Comparison of ENCODE assay signal across 10 cellular contexts in genomic region chr1:2611034-2611501, GRCh38. TPM values are rescaled to one million over a fixed set of nuclear protein-coding genes. Genes with fewer than 3 reads are reported as not detected.
DNase-seq lines count a peak whose midpoint lies in the region; ATAC-seq and TF ChIP-seq lines count a peak whose summit lies in the region.
"Had no signal": no experiment of that assay in that cellular context is flagged by ENCODE, and none has a peak within 500 bp of the region (broad histone marks: within the 10 kb centered on the region; RNA-seq: fewer than 3 reads in every experiment).

No MANE protein-coding gene starts in this region.

- H3K4me3 ChIP-seq in CD4-positive, alpha-beta memory T cell (ENCODE audit: low read length in 2 of 2) = no peak overlapping the region
- no peak overlapping the region for H3K4me3 ChIP-seq in MM.1S (ENCODE audit: low read length)

- no peaks in the 10 kb centered on the region for H3K79me2 ChIP-seq in MM.1S (ENCODE audit: low read length)

- H2AFZ ChIP-seq in MM.1S (ENCODE audit: low read length) = no peak overlapping the region

- no peaks in the 10 kb centered on the region for H3F3A ChIP-seq in MM.1S (ENCODE audit: insufficient read depth, low read length)

- H3K9me3 Mint-ChIP-seq in activated naive CD4-positive, alpha-beta T cell treated with anti-CD3 and anti-CD28 coated beads for 36 hours = peaks cover 15% of the 10 kb centered on the region
- H3K9me3 Mint-ChIP-seq in CD4-positive, alpha-beta memory T cell = peaks cover 3 to 29% (median 25%) of the 10 kb centered on the region in 8 donors

- CTCF ChIA-PET in activated naive CD4-positive, alpha-beta T cell treated with anti-CD3 and anti-CD28 coated beads for 36 hours (lab: Charles Lee) = no interaction called here
- CTCF ChIA-PET in CD4-positive, alpha-beta memory T cell (lab: Charles Lee; ENCODE audit: partially characterized antibody) = no interaction called here

- no peaks in the 10 kb centered on the region for H3K36me3 ChIP-seq in CD4-positive, alpha-beta memory T cell (ENCODE audit: insufficient read depth, low read length)
- H3K36me3 ChIP-seq in MM.1S (replicated peaks; ENCODE audit: insufficient read depth, low read length) = no peaks in the 10 kb centered on the region

- H3K9me3 ChIP-seq in CD4-positive, alpha-beta memory T cell (ENCODE audit: control insufficient read depth in 1 of 2, low read length in 2 of 2) = peaks cover 0 to 4% of the 10 kb centered on the region in 2 donors
- H3K9me3 ChIP-seq in MM.1S (replicated peaks; ENCODE audit: insufficient read depth, low read length) = no peaks in the 10 kb centered on the region

- no peaks in the 10 kb centered on the region for H3K36me3 Mint-ChIP-seq in activated naive CD4-positive, alpha-beta T cell treated with anti-CD3 and anti-CD28 coated beads for 36 hours (ENCODE audit: low read depth)
- peaks cover 5 to 15% of the 10 kb centered on the region in 2 donors for H3K36me3 Mint-ChIP-seq in CD4-positive, alpha-beta memory T cell

- no peaks in the 10 kb centered on the region for H3K9me2 ChIP-seq in MM.1S (replicated peaks; ENCODE audit: insufficient read depth, low read length)

- intact Hi-C loops in activated naive CD4-positive, alpha-beta T cell treated with anti-CD3 and anti-CD28 coated beads for 36 hours (cut with micrococcal nuclease) = no loop called here
- intact Hi-C loops in left ventricle myocardium superior (cut with micrococcal nuclease) = no loop called here
- intact Hi-C loops in CD4-positive, alpha-beta memory T cell (cut with micrococcal nuclease) = no loop called here

- TF ChIP-seq CTCF in MM.1S (IDR thresholded peaks at IDR 0.05; ENCODE audit: low read length) = no peak

- no peak overlapping the region for H3K4me3 Mint-ChIP-seq in activated naive CD4-positive, alpha-beta T cell treated with anti-CD3 and anti-CD28 coated beads for 36 hours
- no peak overlapping the region for H3K4me3 Mint-ChIP-seq in CD4-positive, alpha-beta memory T cell
- H3K4me3 Mint-ChIP-seq: activated naive CD4-positive, alpha-beta T cell treated with anti-CD3 and anti-CD28 coated beads, Interleukin-2, amount 50 U/mL, for 24 hours had no signal

- DNase-seq in activated naive CD4-positive, alpha-beta T cell treated with anti-CD3 and anti-CD28 coated beads for 36 hours = peak; percentile 36
- no peak for DNase-seq in activated naive CD4-positive, alpha-beta T cell (lab: John Stamatoyannopoulos, UW)
- DNase-seq in left ventricle myocardium superior (peak; percentile 32), DMS114 treated with DMSO at 0.1 percent for 48 hours (lab: John Stamatoyannopoulos, UW; ENCODE audit: unreplicated experiment) (no peak), MM.1S (no peak)
- peak; percentile 45 for DNase-seq in stimulated activated naive CD8-positive, alpha-beta T cell treated with anti-CD3 and anti-CD28 coated beads, Interleukin-15, Interleukin-2, amounts not matched to agents 100 U/mL and 50 U/mL, for 24 hours
- DNase-seq in CD4-positive, alpha-beta memory T cell = no peak

- no peak overlapping the region for H3K27ac ChIP-seq in CD4-positive, alpha-beta memory T cell (ENCODE audit: low read depth, low read length)
- no peak overlapping the region for H3K27ac ChIP-seq in MM.1S (ENCODE audit: low read length)

- no peaks in the 10 kb centered on the region for H4K20me1 ChIP-seq in MM.1S (ENCODE audit: insufficient read depth, low read length)

- no peaks in the 10 kb centered on the region for H3K4me1 Mint-ChIP-seq in activated naive CD4-positive, alpha-beta T cell treated with anti-CD3 and anti-CD28 coated beads for 36 hours (ENCODE audit: low read depth)
- H3K4me1 Mint-ChIP-seq in CD4-positive, alpha-beta memory T cell = no peaks in the 10 kb centered on the region
- H3K4me1 Mint-ChIP-seq: activated naive CD4-positive, alpha-beta T cell treated with anti-CD3 and anti-CD28 coated beads, Interleukin-2, amount 50 U/mL, for 24 hours had no signal

- H3K27me3 Mint-ChIP-seq in activated naive CD4-positive, alpha-beta T cell treated with anti-CD3 and anti-CD28 coated beads for 36 hours (ENCODE audit: low read depth) = no peaks in the 10 kb centered on the region
- peaks cover 4 to 5% of the 10 kb centered on the region in 2 donors for H3K27me3 Mint-ChIP-seq in CD4-positive, alpha-beta memory T cell
- H3K27me3 Mint-ChIP-seq: activated naive CD4-positive, alpha-beta T cell treated with anti-CD3 and anti-CD28 coated beads, Interleukin-2, amount 50 U/mL, for 24 hours had no signal

- H3K4me2 ChIP-seq in MM.1S (ENCODE audit: low read depth, low read length) = no peak overlapping the region

- H3K27me3 ChIP-seq in CD4-positive, alpha-beta memory T cell (ENCODE audit: insufficient read depth, low read length) = no peaks in the 10 kb centered on the region
- peaks cover 93% of the 10 kb centered on the region for H3K27me3 ChIP-seq in MM.1S (replicated peaks; ENCODE audit: insufficient read depth, low read length)

- POLR2A ChIA-PET in CD4-positive, alpha-beta memory T cell (lab: Charles Lee; ENCODE audit: partially characterized antibody) = no interaction called here

- no peaks in the 10 kb centered on the region for H3K4me1 ChIP-seq in CD4-positive, alpha-beta memory T cell (ENCODE audit: insufficient read depth, low read length)
- H3K4me1 ChIP-seq in MM.1S (ENCODE audit: low read length) = no peaks in the 10 kb centered on the region

- ATAC-seq in SK-N-SH treated with all-trans-retinoic acid at 6 μM for 48 hours (peak; percentile 66; the same call in 2 of the 3 replicates), left ventricle myocardium superior (no peak)
- peak; percentile 40 for ATAC-seq in stimulated activated naive CD8-positive, alpha-beta T cell treated with anti-CD3 and anti-CD28 coated beads, Interleukin-15, Interleukin-2, amounts not matched to agents 100 U/mL and 50 U/mL, for 24 hours

- no peak overlapping the region for H3K9ac ChIP-seq in MM.1S (ENCODE audit: low read length)

- H3K27ac Mint-ChIP-seq in activated naive CD4-positive, alpha-beta T cell treated with anti-CD3 and anti-CD28 coated beads for 36 hours = no peak overlapping the region
- no peak overlapping the region for H3K27ac Mint-ChIP-seq in CD4-positive, alpha-beta memory T cell
- H3K27ac Mint-ChIP-seq: activated naive CD4-positive, alpha-beta T cell treated with anti-CD3 and anti-CD28 coated beads, Interleukin-2, amount 50 U/mL, for 24 hours had no signal

TF ChIP-seq in SK-N-SH treated with all-trans-retinoic acid at 6 μM for 48 hours, 23 proteins besides CTCF, POLR2A, EP300 and RAD21:
- no peak for TF ChIP-seq ZNF70 (CRISPR knock-in tag; IDR thresholded peaks at IDR 0.05)
- no peak for TF ChIP-seq ESRRG (CRISPR knock-in tag; IDR thresholded peaks at IDR 0.05)
- TF ChIP-seq CREB5 (CRISPR knock-in tag; IDR thresholded peaks at IDR 0.05; ENCODE audit: low read depth) = no peak
- no peak for TF ChIP-seq ARNTL (CRISPR knock-in tag; IDR thresholded peaks at IDR 0.05; ENCODE audit: borderline replicate concordance, low read depth)
- no peak for TF ChIP-seq ISL1 (CRISPR knock-in tag; IDR thresholded peaks at IDR 0.05)

RNA-seq across cellular contexts. Expression of gene MMEL1, which starts 21.7 kb away (rescaled TPM):
- 1 to 10 TPM; 1.2 to 1.5 TPM for total RNA-seq in activated naive CD4-positive, alpha-beta T cell treated with anti-CD3 and anti-CD28 coated beads for 36 hours
- total RNA-seq in left ventricle myocardium superior = not detected
- under 1 TPM; 0.67 to 0.90 TPM for total RNA-seq in CD4-positive, alpha-beta memory T cell
- 1 to 10 TPM; 5.5 to 8.1 TPM for polyA plus RNA-seq in CD4-positive, alpha-beta memory T cell
- total RNA-seq: LHCN-M2 had no signal

RNA-seq across cellular contexts. Expression of gene PRXL2B, which starts 24.5 kb away (rescaled TPM):
- total RNA-seq in activated naive CD4-positive, alpha-beta T cell treated with anti-CD3 and anti-CD28 coated beads for 36 hours = 10 to 100 TPM; 21.8 to 22.1 TPM
- 11.2 TPM for total RNA-seq in left ventricle myocardium superior
- 10 to 100 TPM; 26.5 to 27.2 TPM for total RNA-seq in CD4-positive, alpha-beta memory T cell
- 10 to 100 TPM; 21.4 to 23.5 TPM for polyA plus RNA-seq in CD4-positive, alpha-beta memory T cell

RNA-seq across cellular contexts. Expression of gene TNFRSF14, which starts 54.9 kb away (rescaled TPM):
- total RNA-seq in activated naive CD4-positive, alpha-beta T cell treated with anti-CD3 and anti-CD28 coated beads for 36 hours = 100 to 1,000 TPM; 120 to 123 TPM
- total RNA-seq in left ventricle myocardium superior = 16.0 TPM
- total RNA-seq in CD4-positive, alpha-beta memory T cell = 100 to 1,000 TPM; 170 to 173 TPM
- 10 to 100 TPM; 59.6 to 66.1 TPM for polyA plus RNA-seq in CD4-positive, alpha-beta memory T cell

Comparison
In these comparisons a context has a peak if more than half of its experiments do, and no peak if none do; other contexts are left out.
1. DNase-seq: peak in activated naive CD4-positive, alpha-beta T cell treated with anti-CD3 and anti-CD28 coated beads for 36 hours (single experiment), left ventricle myocardium superior (single experiment) and stimulated activated naive CD8-positive, alpha-beta T cell treated with anti-CD3 and anti-CD28 coated beads, Interleukin-15, Interleukin-2, amounts not matched to agents 100 U/mL and 50 U/mL, for 24 hours (single experiment); none in activated naive CD4-positive, alpha-beta T cell (0 of 4), CD4-positive, alpha-beta memory T cell (0 of 5), DMS114 treated with DMSO at 0.1 percent for 48 hours (single experiment) and MM.1S (single experiment).